In genomic region chr18:9810994-9811393, GRCh38 we compare ENCODE assay signal across 25 cellular contexts.
DNase-seq lines count a peak whose midpoint lies in the region; ATAC-seq, FAIRE-seq and TF ChIP-seq lines count a peak whose summit lies in the region.
"Had no signal": no experiment of that assay in that cellular context is flagged by ENCODE, and none has a peak within 500 bp of the region (broad histone marks: within the 10 kb centered on the region; RNA-seq: fewer than 3 reads in every experiment).

No MANE protein-coding gene starts in this region.

- ATAC-seq in HepG2 (no peak), right lobe of liver (no peak)
- ATAC-seq: naive thymus-derived CD8-positive, alpha-beta T cell had no signal

- CTCF ChIA-PET in HepG2 (lab: Yijun Ruan, JAX; ENCODE audit: low intra/inter-chr PET ratio, low total read pairs) = no interaction called here

- no peaks in the 10 kb centered on the region for H3K36me3 Mint-ChIP-seq in progenitor cell of endocrine pancreas (ENCODE audit: insufficient read depth)
- H3K36me3 Mint-ChIP-seq: naive thymus-derived CD8-positive, alpha-beta T cell; type B pancreatic cell had no signal

- H3K4me1 Mint-ChIP-seq in progenitor cell of endocrine pancreas (ENCODE audit: low read depth) = peaks cover 12% of the 10 kb centered on the region
- H3K4me1 Mint-ChIP-seq: naive thymus-derived CD8-positive, alpha-beta T cell had no signal

- intact Hi-C loops in HepG2 (cut with micrococcal nuclease; ENCODE audit: unreplicated experiment) = no loop called here
- intact Hi-C loops in right lobe of liver (cut with DNase I) = no loop called here
- intact Hi-C loops in esophagus muscularis mucosa (cut with DNase I) = no loop called here

- 0 out of 2 replicates have a peak, but pooled peaks have one; percentile 13 for TF ChIP-seq CTCF in HepG2 (CRISPR knock-in tag; IDR thresholded peaks at IDR 0.05)
- no peak for TF ChIP-seq CTCF in right lobe of liver (IDR thresholded peaks at IDR 0.05)
- no peak for TF ChIP-seq CTCF in esophagus muscularis mucosa (IDR thresholded peaks at IDR 0.05)
- peak; percentile 9 for TF ChIP-seq CTCF in progenitor cell of endocrine pancreas (IDR thresholded peaks at IDR 0.05; ENCODE audit: unreplicated experiment)
- no peak for TF ChIP-seq CTCF in osteoblast (IDR thresholded peaks at IDR 0.05; ENCODE audit: extremely low read depth, low read depth, low read length)
- TF ChIP-seq CTCF in GM20000 (IDR thresholded peaks at IDR 0.05; ENCODE audit: extremely low read depth, missing control alignments) = no peak

- TF ChIP-seq POLR2A in HepG2 (IDR thresholded peaks at IDR 0.05; ENCODE audit: insufficient read depth in 1 of 2, low read depth in 2 of 2, low read length in 2 of 2) (no peak), right lobe of liver (IDR thresholded peaks at IDR 0.05) (no peak), esophagus muscularis mucosa (IDR thresholded peaks at IDR 0.05; ENCODE audit: low read depth) (no peak)

- POLR2A ChIA-PET in HepG2 (lab: Yijun Ruan, JAX) = no interaction called here

- no peaks in the 10 kb centered on the region for H3K9me3 ChIP-seq in HepG2 (ENCODE audit: low read length)
- no peaks in the 10 kb centered on the region for H3K9me3 ChIP-seq in right lobe of liver
- H3K9me3 ChIP-seq in esophagus muscularis mucosa = no peaks in the 10 kb centered on the region
- no peaks in the 10 kb centered on the region for H3K9me3 ChIP-seq in osteoblast (ENCODE audit: low read depth, low read length)
- H3K9me3 ChIP-seq: MG63 had no signal

- no peak for FAIRE-seq in HepG2 (lab: Jason Lieb, UNC)
- FAIRE-seq: A204.1, kidney, small intestine had no signal

- H3K4me3 Mint-ChIP-seq in progenitor cell of endocrine pancreas (ENCODE audit: low read depth) = no peak overlapping the region
- H3K4me3 Mint-ChIP-seq: activated T-cell treated with anti-CD3 and anti-CD28 coated beads, Interleukin-2, amount 50 U/mL, for 24 hours; dendritic cell treated with granulocyte-macrophage colony-stimulating factor and Interleukin-4, amounts not matched to agents 40 ng/mL and 50 ng/mL, for 4 days; naive thymus-derived CD8-positive, alpha-beta T cell; type B pancreatic cell had no signal

- no peak overlapping the region for H3K27ac ChIP-seq in HepG2 (ENCODE audit: extremely low read length, insufficient read depth, low read length)
- H3K27ac ChIP-seq in right lobe of liver = no peak overlapping the region
- peak overlapping the region in 3 of 4 donors; percentile 70 to 81 (median 74) for H3K27ac ChIP-seq in esophagus muscularis mucosa (replicated peaks in 1 of 4)
- no peak overlapping the region for H3K27ac ChIP-seq in osteoblast (ENCODE audit: low read depth, low read length)

- H2AFZ ChIP-seq in HepG2 (ENCODE audit: low read length) = no peak overlapping the region
- H2AFZ ChIP-seq in osteoblast (ENCODE audit: low read length) = no peak overlapping the region

- no peaks in the 10 kb centered on the region for H3K9me3 Mint-ChIP-seq in progenitor cell of endocrine pancreas (ENCODE audit: low read depth)
- H3K9me3 Mint-ChIP-seq: activated T-cell treated with anti-CD3 and anti-CD28 coated beads, Interleukin-2, amount 50 U/mL, for 24 hours; dendritic cell treated with granulocyte-macrophage colony-stimulating factor and Interleukin-4, amounts not matched to agents 40 ng/mL and 50 ng/mL, for 4 days; naive thymus-derived CD8-positive, alpha-beta T cell; type B pancreatic cell had no signal

- no peaks in the 10 kb centered on the region for H3K79me2 ChIP-seq in HepG2 (ENCODE audit: insufficient read depth, low read length)
- peaks cover 19% of the 10 kb centered on the region for H3K79me2 ChIP-seq in osteoblast (ENCODE audit: insufficient read depth, low read length)

- H3K27me3 Mint-ChIP-seq in progenitor cell of endocrine pancreas = no peaks in the 10 kb centered on the region
- H3K27me3 Mint-ChIP-seq: dendritic cell treated with granulocyte-macrophage colony-stimulating factor and Interleukin-4, amounts not matched to agents 40 ng/mL and 50 ng/mL, for 4 days; type B pancreatic cell had no signal

- H3K9ac ChIP-seq in HepG2 (ENCODE audit: insufficient read depth, low read depth, low read length) = no peak overlapping the region

- H3K27me3 ChIP-seq in HepG2 (ENCODE audit: control insufficient read depth in 1 of 2, insufficient read depth in 2 of 2, low read length in 2 of 2) = no peaks in the 10 kb centered on the region
- no peaks in the 10 kb centered on the region for H3K27me3 ChIP-seq in right lobe of liver
- H3K27me3 ChIP-seq in esophagus muscularis mucosa = no peaks in the 10 kb centered on the region
- no peaks in the 10 kb centered on the region for H3K27me3 ChIP-seq in osteoblast (ENCODE audit: insufficient read depth, low read length)
- H3K27me3 ChIP-seq: MG63 had no signal

- DNase-seq in HepG2 (ENCODE audit: low spot score) (no peak), right lobe of liver (no peak), esophagus muscularis mucosa (ENCODE audit: extremely low spot score) (no peak), progenitor cell of endocrine pancreas (ENCODE audit: low spot score, unreplicated experiment) (no peak), osteoblast (ENCODE audit: insufficient read length, low spot score, missing footprints) (no peak), GM20000 (ENCODE audit: low spot score) (no peak), hepatic stellate cell (ENCODE audit: low spot score) (no peak), NCI-H2081 (lab: John Stamatoyannopoulos, UW) (no peak)
- DNase-seq: activated CD4-positive, CD25-positive, alpha-beta regulatory T cell treated with anti-CD3 and anti-CD28 coated beads, Interleukin-2, amount 50 U/mL, for 72 hours; activated naive CD4-positive, alpha-beta T cell treated with Interleukin-2 at 50 U/mL for 16 hours; activated T-cell treated with anti-CD3 and anti-CD28 coated beads, Interleukin-2, amount 50 U/mL, for 24 hours; amniotic stem cell; foreskin fibroblast; IMR-90; kidney; mammary epithelial cell; MG63; naive thymus-derived CD8-positive, alpha-beta T cell; NCI-H1694 treated with DMSO at 0.1 percent for 48 hours; small intestine; stimulated activated naive CD4-positive, alpha-beta T cell; T-helper 9 cell had no signal

- in situ Hi-C loops in HepG2 (cut with HindIII; ENCODE audit: extremely low pct_ligation_motif_present, low pct_unique_long_range_greater_than_20kb) = no loop called here

- TF ChIP-seq RAD21 in HepG2 (CRISPR knock-in tag; IDR thresholded peaks at IDR 0.05) = no peak

- TF ChIP-seq EP300 in HepG2 (IDR thresholded peaks at IDR 0.05; ENCODE audit: low read depth in 2 of 2, low read length in 2 of 2) = no peak
- no peak for TF ChIP-seq EP300 in HepG2 (CRISPR knock-in tag; IDR thresholded peaks at IDR 0.05; ENCODE audit: borderline replicate concordance)
- no peak for TF ChIP-seq EP300 in esophagus muscularis mucosa (IDR thresholded peaks at IDR 0.05)

- 82% methylated on average over 10 of the region's 10 CpGs for WGBS in HepG2 (ENCODE audit: low lambda C conversion rate)
- 78% methylated on average over 4 of the region's 10 CpGs for WGBS in right lobe of liver (ENCODE audit: insufficient coverage, low coverage, low lambda C conversion rate, missing lambda C conversion rate)
- 80% methylated on average over 10 of the region's 10 CpGs for WGBS in esophagus muscularis mucosa

- H3K4me2 ChIP-seq in HepG2 (ENCODE audit: low read depth, low read length) (no peak overlapping the region), osteoblast (ENCODE audit: insufficient read depth, low read length) (no peak overlapping the region)

- no peaks in the 10 kb centered on the region for H3K36me3 ChIP-seq in HepG2 (replicated peaks in 1 of 2; ENCODE audit: control insufficient read depth in 1 of 2, insufficient read depth in 2 of 2, low read length in 2 of 2)
- H3K36me3 ChIP-seq in right lobe of liver = no peaks in the 10 kb centered on the region
- peaks cover 0 to under 1% (median 0%) of the 10 kb centered on the region in 4 donors for H3K36me3 ChIP-seq in esophagus muscularis mucosa
- peaks cover 2% of the 10 kb centered on the region for H3K36me3 ChIP-seq in osteoblast (ENCODE audit: insufficient read depth, low read length)
- H3K36me3 ChIP-seq: MG63 had no signal

- no peak overlapping the region for H3K27ac Mint-ChIP-seq in progenitor cell of endocrine pancreas
- H3K27ac Mint-ChIP-seq: activated T-cell treated with anti-CD3 and anti-CD28 coated beads, Interleukin-2, amount 50 U/mL, for 24 hours; dendritic cell treated with granulocyte-macrophage colony-stimulating factor and Interleukin-4, amounts not matched to agents 40 ng/mL and 50 ng/mL, for 4 days; naive thymus-derived CD8-positive, alpha-beta T cell had no signal

- H3K4me3 ChIP-seq in HepG2 (replicated peaks in 1 of 3; ENCODE audit: insufficient read depth in 1 of 3, low read depth in 2 of 3, low read length in 3 of 3) = no peak overlapping the region
- H3K4me3 ChIP-seq in right lobe of liver = no peak overlapping the region
- no peak overlapping the region for H3K4me3 ChIP-seq in esophagus muscularis mucosa
- no peak overlapping the region for H3K4me3 ChIP-seq in osteoblast (ENCODE audit: insufficient read depth, low read length)
- H3K4me3 ChIP-seq: MG63 had no signal

- H4K20me1 ChIP-seq in HepG2 (ENCODE audit: insufficient read depth, low read length) (no peaks in the 10 kb centered on the region), osteoblast (ENCODE audit: insufficient read depth, low read length) (no peaks in the 10 kb centered on the region)

- peaks cover 61% of the 10 kb centered on the region for H3K4me1 ChIP-seq in HepG2 (ENCODE audit: insufficient read depth, low read length)
- peaks cover 0 to 6% (median 0%) of the 10 kb centered on the region in 4 donors for H3K4me1 ChIP-seq in right lobe of liver
- peaks cover 29 to 62% (median 47%) of the 10 kb centered on the region in 4 donors for H3K4me1 ChIP-seq in esophagus muscularis mucosa
- peaks cover 34% of the 10 kb centered on the region for H3K4me1 ChIP-seq in osteoblast (ENCODE audit: insufficient read depth, low read length)

- no TSS peak for BruUV-seq in HepG2 (replicated peaks; lab: Mats Ljungman, UMichigan)

TF ChIP-seq in HepG2, 621 proteins besides CTCF, POLR2A, EP300 and RAD21:
- TF ChIP-seq FOXA3 (CRISPR knock-in tag; IDR thresholded peaks at IDR 0.05) = no peak
- no peak for TF ChIP-seq ISL2 (CRISPR knock-in tag; IDR thresholded peaks at IDR 0.05)
- TF ChIP-seq STAG1 (CRISPR knock-in tag; IDR thresholded peaks at IDR 0.05) = peak; percentile 17; the same call in 1 of the 2 replicates

Comparison
In these comparisons a context has a peak if more than half of its experiments do, and no peak if none do; other contexts are left out.
1. CTCF ChIP-seq: peak in HepG2 (single experiment) and progenitor cell of endocrine pancreas (single experiment); none in right lobe of liver (0 of 4), esophagus muscularis mucosa (0 of 3), osteoblast (single experiment) and GM20000 (single experiment).
2. H3K27ac ChIP-seq: peak in esophagus muscularis mucosa (3 of 4); none in HepG2 (single experiment), right lobe of liver (0 of 3) and osteoblast (single experiment).